Comparison of ENCODE assay signal across 13 cellular contexts in the genomic region with DNA sequence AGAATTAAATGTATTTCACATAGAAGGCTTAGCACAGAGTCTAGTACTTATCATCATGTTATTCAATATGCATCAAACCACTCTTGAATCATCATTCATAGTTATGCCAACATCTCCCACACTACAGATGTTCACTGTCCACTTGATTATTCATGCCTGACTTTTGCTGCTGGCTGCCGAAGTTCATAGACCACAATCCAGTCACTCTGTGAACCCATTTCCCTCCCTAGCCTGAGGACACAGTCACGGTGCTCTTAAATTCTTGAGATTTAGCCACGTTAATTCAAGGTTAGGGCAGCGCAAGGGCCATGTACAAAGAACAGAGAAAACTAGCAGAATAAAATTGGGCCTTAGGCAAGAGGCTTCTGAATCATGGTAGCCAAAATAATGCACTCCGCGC. TPM values are rescaled to one million over a fixed set of nuclear protein-coding genes. Genes with fewer than 3 reads are reported as not detected.
DNase-seq lines count a peak whose midpoint lies in the region; ATAC-seq and TF ChIP-seq lines count a peak whose summit lies in the region.
"Had no signal": no experiment of that assay in that cellular context is flagged by ENCODE, and none has a peak within 500 bp of the region (broad histone marks: within the 10 kb centered on the region; RNA-seq: fewer than 3 reads in every experiment).

No MANE protein-coding gene starts in this region.

- intact Hi-C loops in transverse colon (cut with DNase I; ENCODE audit: low total_unique reads): no loop called here

- DNase-seq in BJ (ENCODE audit: low read depth) (peak; percentile 89), LHCN-M2 (ENCODE audit: low read depth) (peak; percentile 74), choroid plexus epithelial cell (ENCODE audit: low read depth) (peak; percentile 63), mesenchymal stem cell (peak; percentile 42), transverse colon (no peak), NCI-H345 (lab: John Stamatoyannopoulos, UW) (no peak), kidney glomerular epithelial cell (lab: John Stamatoyannopoulos, UW) (no peak)
- DNase-seq: activated effector memory CD4-positive, alpha-beta T cell treated with anti-CD3 and anti-CD28 coated beads, Interleukin-2, amount 50 U/mL, for 16 hours; NCI-H146; NCI-H526; retina had no signal

- H3K9ac ChIP-seq in mesenchymal stem cell (ENCODE audit: low read length): peak overlapping the region; percentile 7

- CTCF ChIA-PET in BJ (lab: Yijun Ruan, JAX): interaction anchor here (1.6 kb wide), 2 partner anchors 15 to 32 kb away, joined by 4 to 5 read pairs; no protein-coding TSS in a partner anchor

- H2AK5ac ChIP-seq in mesenchymal stem cell (ENCODE audit: low read length, severe bottlenecking): no peak overlapping the region

- H3K4me3 ChIP-seq in BJ (ENCODE audit: low read depth, low read length): no peak overlapping the region
- no peak overlapping the region for H3K4me3 ChIP-seq in choroid plexus epithelial cell (ENCODE audit: low read depth, low read length)
- H3K4me3 ChIP-seq in mesenchymal stem cell (ENCODE audit: insufficient read depth in 1 of 2, low read depth in 1 of 2, low read length in 2 of 2): peak overlapping the region in 1 of 2 experiments; percentile 7
- H3K4me3 ChIP-seq in transverse colon: no peak overlapping the region

- no peak for TF ChIP-seq CTCF in BJ (IDR thresholded peaks at IDR 0.05; ENCODE audit: insufficient read depth, low read depth, low read length)
- TF ChIP-seq CTCF in choroid plexus epithelial cell (conservative IDR thresholded peaks at IDR 0.05; ENCODE audit: low read depth, low read length): no peak
- no peak for TF ChIP-seq CTCF in transverse colon (IDR thresholded peaks at IDR 0.05)

- no peak overlapping the region for H3K4me2 ChIP-seq in mesenchymal stem cell (ENCODE audit: low read length, poor library complexity, severe bottlenecking)

- no peak for ATAC-seq in activated CD4-positive, CD25-positive, alpha-beta regulatory T cell treated with anti-CD3 and anti-CD28 coated beads, Interleukin-2, amount 50 U/mL, for 24 hours

- H2BK12ac ChIP-seq in mesenchymal stem cell (ENCODE audit: low read length in 2 of 2): no peak overlapping the region

- H3K23ac ChIP-seq in mesenchymal stem cell (ENCODE audit: low read length in 2 of 2): no peak overlapping the region

- H4K91ac ChIP-seq in mesenchymal stem cell (ENCODE audit: low read length): no peak overlapping the region

- no peak overlapping the region for H3K4ac ChIP-seq in mesenchymal stem cell (ENCODE audit: low read depth in 1 of 2, low read length in 2 of 2)

- H3K36me3 ChIP-seq in BJ (ENCODE audit: control insufficient read depth, insufficient read depth, low read length) (no peaks in the 10 kb centered on the region; the same call in 1 of the 2 replicates), mesenchymal stem cell (ENCODE audit: control insufficient read depth in 1 of 2, insufficient read depth in 2 of 2, low read depth in 1 of 2, low read length in 2 of 2) (peaks cover 5 to 16% of the 10 kb centered on the region in 2 experiments), transverse colon (peaks cover 0 to 4% (median 0%) of the 10 kb centered on the region in 4 donors)

- no peak overlapping the region for H3K14ac ChIP-seq in mesenchymal stem cell (ENCODE audit: low read length in 2 of 2)

- H3K4me1 ChIP-seq in mesenchymal stem cell (ENCODE audit: control insufficient read depth, insufficient read depth, low read depth, low read length) (no peaks in the 10 kb centered on the region), transverse colon (peaks cover 5 to 34% (median 6%) of the 10 kb centered on the region in 4 donors)

- WGBS in mesenchymal stem cell: 74% methylated on average over 6 of the region's 6 CpGs
- 74 to 89% methylated on average over 2 to 6 of the region's 6 CpGs for WGBS in transverse colon (ENCODE audit: low coverage in 1 of 2), 2 donors

- no peak overlapping the region for H2BK5ac ChIP-seq in mesenchymal stem cell (ENCODE audit: low read depth, low read length, poor library complexity, severe bottlenecking)

- TF ChIP-seq POLR2A in transverse colon (IDR thresholded peaks at IDR 0.05): no peak

- H3K27ac ChIP-seq in mesenchymal stem cell (ENCODE audit: low read length, poor library complexity, severe bottlenecking): no peak overlapping the region
- no peak overlapping the region for H3K27ac ChIP-seq in transverse colon
- H3K27ac ChIP-seq: C4-2B had no signal

- H3K9me3 ChIP-seq in mesenchymal stem cell (ENCODE audit: control insufficient read depth, low read length) (no peaks in the 10 kb centered on the region), transverse colon (no peaks in the 10 kb centered on the region)

- no peak for TF ChIP-seq EP300 in transverse colon (IDR thresholded peaks at IDR 0.05; ENCODE audit: low read depth)

- in situ Hi-C loops in transverse colon (cut with MboI; ENCODE audit: low pct_ligation_motif_present in 1 of 4, low pct_unique_long_range_greater_than_20kb in 1 of 4, low sequenced_read_pairs in 3 of 4): no loop called here

- no peaks in the 10 kb centered on the region for H3K27me3 ChIP-seq in BJ (ENCODE audit: control insufficient read depth, insufficient read depth, low read length)
- no peaks in the 10 kb centered on the region for H3K27me3 ChIP-seq in mesenchymal stem cell (ENCODE audit: control insufficient read depth in 1 of 2, insufficient read depth in 1 of 2, low read length in 2 of 2)
- H3K27me3 ChIP-seq in transverse colon: no peaks in the 10 kb centered on the region

- H2BK120ac ChIP-seq in mesenchymal stem cell (ENCODE audit: low read depth, low read length): no peak overlapping the region

- H4K8ac ChIP-seq in mesenchymal stem cell (ENCODE audit: low read length): no peak overlapping the region

- H2AFZ ChIP-seq in mesenchymal stem cell (ENCODE audit: low read depth, low read length): no peak overlapping the region

- H3K18ac ChIP-seq in mesenchymal stem cell (ENCODE audit: low read depth in 1 of 2, low read length in 2 of 2): peak overlapping the region in 1 of 2 experiments; percentile 35

- POLR2A ChIA-PET in BJ (lab: Charles Lee): no interaction called here

- no peak overlapping the region for H2BK15ac ChIP-seq in mesenchymal stem cell (ENCODE audit: low read depth, poor library complexity, severe bottlenecking)

- H3K79me1 ChIP-seq in mesenchymal stem cell (replicated peaks; ENCODE audit: low read length, poor library complexity, severe bottlenecking): no peaks in the 10 kb centered on the region

RNA-seq across cellular contexts. Expression of a gene that starts 32.4 kb away (rescaled TPM):
- 27.4 and 36.2 TPM in 2 replicates for polyA plus RNA-seq in BJ (2011; rRNA removed)
- 106 and 131 TPM in 2 replicates for polyA minus RNA-seq in BJ (2011; rRNA and poly(A)+ RNA removed)
- total RNA-seq in LHCN-M2 (2014; rRNA removed): 2.9 and 12.2 TPM in 2 replicates
- polyA plus RNA-seq in LHCN-M2 (2012): 0.33 TPM
- 27.2 TPM for polyA plus RNA-seq in mesenchymal stem cell (2013, experiment 1 of 2)
- 25.4 TPM for polyA plus RNA-seq in mesenchymal stem cell (2013, experiment 2 of 2)
- total RNA-seq in transverse colon: 10 to 100 TPM; 20.5 to 67.3 (median 60.5) TPM

Comparison
In these comparisons a context has a peak if more than half of its experiments do, and no peak if none do; other contexts are left out.
1. DNase-seq: peak in BJ (single experiment), LHCN-M2 (single experiment), choroid plexus epithelial cell (single experiment) and mesenchymal stem cell (single experiment); none in transverse colon (single experiment), NCI-H345 (single experiment) and kidney glomerular epithelial cell (single experiment).